9 cellular contexts compared by ENCODE assay signal in genomic region chr1:156458181-156458503, GRCh38. TPM values are rescaled to one million over a fixed set of nuclear protein-coding genes. Genes with fewer than 3 reads are reported as not detected.
DNase-seq lines count a peak whose midpoint lies in the region; ATAC-seq and TF ChIP-seq lines count a peak whose summit lies in the region.
"Had no signal": no experiment of that assay in that cellular context is flagged by ENCODE, and none has a peak within 500 bp of the region (broad histone marks: within the 10 kb centered on the region; RNA-seq: fewer than 3 reads in every experiment).

No MANE protein-coding gene starts in this region.

- TF ChIP-seq EP300 in esophagus muscularis mucosa (IDR thresholded peaks at IDR 0.05), result no peak

- H3K9me3 Mint-ChIP-seq in Calu3 (ENCODE audit: low read depth, unreplicated experiment), result no peaks in the 10 kb centered on the region
- H3K9me3 Mint-ChIP-seq: stimulated activated memory B cell treated with anti-CD40 and anti-IgM and Interleukin-4, amounts not matched to agents 10 μg/mL and 1 μg/mL and 100 μg/mL, for 72 hours had no signal

- no peak overlapping the region; the same call in 1 of the 2 replicates for H3K27ac ChIP-seq in PC-3 (ENCODE audit: low read length)
- peak overlapping the region; percentile 96 to 100 (median 99) for H3K27ac ChIP-seq in esophagus muscularis mucosa (replicated peaks in 1 of 4)

- H3K79me2 ChIP-seq in PC-3 (ENCODE audit: low read length), result no peaks in the 10 kb centered on the region

- H2AFZ ChIP-seq in PC-3 (ENCODE audit: low read length), result no peak overlapping the region

- H3K27me3 ChIP-seq in PC-3 (ENCODE audit: low read length), result no peaks in the 10 kb centered on the region
- no peaks in the 10 kb centered on the region for H3K27me3 ChIP-seq in esophagus muscularis mucosa

- no peak overlapping the region for H3K4me2 ChIP-seq in PC-3 (ENCODE audit: low read length)

- no peaks in the 10 kb centered on the region for H3K9me3 ChIP-seq in PC-3 (ENCODE audit: low read length)
- H3K9me3 ChIP-seq in esophagus muscularis mucosa, result no peaks in the 10 kb centered on the region

- no peak for TF ChIP-seq POLR2A in esophagus muscularis mucosa (IDR thresholded peaks at IDR 0.05; ENCODE audit: low read depth)

- TF ChIP-seq CTCF in PC-3 (conservative IDR thresholded peaks at IDR 0.05; ENCODE audit: low read depth, low read length) (no peak), esophagus muscularis mucosa (IDR thresholded peaks at IDR 0.05) (no peak), retinal pigment epithelial cell (conservative IDR thresholded peaks at IDR 0.05; ENCODE audit: low read depth, low read length) (no peak), GM20000 (IDR thresholded peaks at IDR 0.05; ENCODE audit: extremely low read depth, missing control alignments) (no peak), Calu3 (IDR thresholded peaks at IDR 0.05; ENCODE audit: unreplicated experiment) (no peak)

- H3K36me3 Mint-ChIP-seq in Calu3 (ENCODE audit: insufficient read depth, unreplicated experiment), result peaks cover 21% of the 10 kb centered on the region
- H3K36me3 Mint-ChIP-seq: stimulated activated memory B cell treated with anti-CD40 and anti-IgM and Interleukin-4, amounts not matched to agents 10 μg/mL and 1 μg/mL and 100 μg/mL, for 72 hours had no signal

- H3K27me3 Mint-ChIP-seq in Calu3 (ENCODE audit: unreplicated experiment), result no peaks in the 10 kb centered on the region
- H3K27me3 Mint-ChIP-seq: stimulated activated memory B cell treated with anti-CD40 and anti-IgM and Interleukin-4, amounts not matched to agents 10 μg/mL and 1 μg/mL and 100 μg/mL, for 72 hours had no signal

- intact Hi-C loops in PC-3 (cut with micrococcal nuclease) (no loop called here), esophagus muscularis mucosa (cut with DNase I) (loop anchor here (5.0 kb wide), 1 partner anchor 134 kb away; the partner anchor contains the start of gene NAXE), Calu3 (cut with micrococcal nuclease; ENCODE audit: unreplicated experiment) (no loop called here)

- H3K4me1 ChIP-seq in PC-3 (ENCODE audit: insufficient read depth, low read length), result peaks cover 19% of the 10 kb centered on the region
- peaks cover 11 to 41% (median 32%) of the 10 kb centered on the region in 4 donors for H3K4me1 ChIP-seq in esophagus muscularis mucosa

- POLR2A ChIA-PET in PC-3 (lab: Charles Lee; ENCODE audit: unreplicated experiment), result interaction anchor here (1.3 kb wide), 1 partner anchor 43 kb away, joined by 16 read pairs; the partner anchor contains the start of gene MEF2D

- DNase-seq in D341Med (ENCODE audit: low spot score) (peak; percentile 5), PC-3 (peak; percentile 37), esophagus muscularis mucosa (ENCODE audit: extremely low spot score) (no peak), retinal pigment epithelial cell (ENCODE audit: low read depth) (peak; percentile 24), GM20000 (ENCODE audit: low spot score) (no peak), dedifferentiated amniotic fluid mesenchymal stem cell (ENCODE audit: extremely low spot score) (no peak), Calu3 (no peak)

- no TSS peak for BruUV-seq in PC-3 (replicated peaks; lab: Mats Ljungman, UMichigan)
- BruUV-seq in Calu3 (replicated peaks; lab: Mats Ljungman, UMichigan), result no TSS peak

- no peak overlapping the region for H3K27ac Mint-ChIP-seq in Calu3 (ENCODE audit: unreplicated experiment)
- H3K27ac Mint-ChIP-seq: stimulated activated memory B cell treated with anti-CD40 and anti-IgM and Interleukin-4, amounts not matched to agents 10 μg/mL and 1 μg/mL and 100 μg/mL, for 72 hours had no signal

- no peak overlapping the region for H3K4me3 Mint-ChIP-seq in Calu3 (ENCODE audit: low read depth, unreplicated experiment)
- H3K4me3 Mint-ChIP-seq: stimulated activated memory B cell treated with anti-CD40 and anti-IgM and Interleukin-4, amounts not matched to agents 10 μg/mL and 1 μg/mL and 100 μg/mL, for 72 hours had no signal

- no peak for ATAC-seq in PC-3
- no peak for ATAC-seq in HG03442 (IDR thresholded peaks at IDR 0.05; ENCODE audit: unreplicated experiment)

- 77% methylated on average over 3 of the region's 3 CpGs for WGBS in esophagus muscularis mucosa

- no peak overlapping the region for H3K4me3 ChIP-seq in PC-3 (ENCODE audit: low read length)
- no peak overlapping the region for H3K4me3 ChIP-seq in esophagus muscularis mucosa
- no peak overlapping the region for H3K4me3 ChIP-seq in retinal pigment epithelial cell (ENCODE audit: low read length)

- H3K9ac ChIP-seq in PC-3 (ENCODE audit: low read length), result no peak overlapping the region

- no peaks in the 10 kb centered on the region for H3F3A ChIP-seq in PC-3 (ENCODE audit: low read length, unreplicated experiment)

- H3K36me3 ChIP-seq in PC-3 (ENCODE audit: low read depth, low read length), result no peaks in the 10 kb centered on the region
- H3K36me3 ChIP-seq in esophagus muscularis mucosa, result no peaks in the 10 kb centered on the region

- H3K4me1 Mint-ChIP-seq in Calu3 (ENCODE audit: low read depth, unreplicated experiment), result peaks cover 24% of the 10 kb centered on the region

- no peaks in the 10 kb centered on the region for H3K9me2 ChIP-seq in PC-3 (replicated peaks; ENCODE audit: low read length)

- H4K20me1 ChIP-seq in PC-3 (ENCODE audit: low read length), result no peaks in the 10 kb centered on the region

- CTCF ChIA-PET in PC-3 (lab: Charles Lee) (interaction anchor here (0.5 to 1.4 kb wide), 4 partner anchors 12 to 69 kb away, joined by 3 to 21 read pairs (median 9); partner anchors contain the start of gene MEF2D), Calu3 (lab: Charles Lee) (interaction anchor here (0.6 to 2.2 kb wide), 10 partner anchors 12 to 155 kb away, joined by 3 to 36 read pairs (median 11); partner anchors contain the start of gene MEF2D)

RNA-seq across cellular contexts. Expression of gene MEF2D, which starts 42.4 kb away (rescaled TPM):
- 17.3 and 27.4 TPM in 2 replicates for total RNA-seq in PC-3 (2014; rRNA removed)
- 100 to 1,000 TPM in 3 of 4 donors, 10 to 100 TPM in 1; 78.0 to 138 (median 115) TPM for total RNA-seq in esophagus muscularis mucosa
- total RNA-seq in Calu3 (2022), result 48.4 and 54.1 TPM in 2 replicates

Comparison
In these comparisons a context has a peak if more than half of its experiments do, and no peak if none do; other contexts are left out.
1. DNase-seq: peak in D341Med (single experiment), PC-3 (single experiment) and retinal pigment epithelial cell (single experiment); none in esophagus muscularis mucosa (single experiment), GM20000 (single experiment), dedifferentiated amniotic fluid mesenchymal stem cell (single experiment) and Calu3 (single experiment).